9 cellular contexts compared by ENCODE assay signal in genomic region chr16:67028167-67028554, GRCh38. TPM values are rescaled to one million over a fixed set of nuclear protein-coding genes. Genes with fewer than 3 reads are reported as not detected.
A peak's percentile ranks its signal among the peaks of the same experiment; 100 is the strongest.
DNase-seq lines count a peak whose midpoint lies in the region; ATAC-seq, FAIRE-seq and TF ChIP-seq lines count a peak whose summit lies in the region.
"Had no signal": no experiment of that assay in that cellular context is flagged by ENCODE, and none has a peak within 500 bp of the region (broad histone marks: within the 10 kb centered on the region; RNA-seq: fewer than 3 reads in every experiment).

No MANE protein-coding gene starts in this region.

- no peak for TF ChIP-seq CTCF in GM23338 (conservative IDR thresholded peaks at IDR 0.05; ENCODE audit: low read depth in 2 of 2)
- TF ChIP-seq CTCF in WI38 (IDR thresholded peaks at IDR 0.05; ENCODE audit: low read depth, low read length): no peak
- TF ChIP-seq CTCF in left ventricle myocardium inferior (IDR thresholded peaks at IDR 0.05; ENCODE audit: borderline replicate concordance): no peak

- H3K27me3 ChIP-seq in GM23338 (ENCODE audit: insufficient read depth) (peaks cover 16% of the 10 kb centered on the region), left ventricle myocardium inferior (ENCODE audit: low read depth) (no peaks in the 10 kb centered on the region), skeletal muscle tissue (ENCODE audit: control insufficient read depth in 3 of 3, insufficient read depth in 3 of 3, low read length in 3 of 3) (no peaks in the 10 kb centered on the region)

- H3K36me3 Mint-ChIP-seq in GM23338 (ENCODE audit: low read depth): peaks cover 2% of the 10 kb centered on the region; the same call in 2 of the 3 replicates

- peaks cover 14% of the 10 kb centered on the region for H3K4me1 Mint-ChIP-seq in GM23338

- H3K79me2 ChIP-seq in GM23338 (replicated peaks; ENCODE audit: insufficient read depth): peaks cover 33% of the 10 kb centered on the region

- H3K4me1 ChIP-seq in GM23338 (ENCODE audit: insufficient read depth) (peaks cover 10% of the 10 kb centered on the region), left ventricle myocardium inferior (peaks cover 46% of the 10 kb centered on the region), skeletal muscle tissue (ENCODE audit: control insufficient read depth in 3 of 3, insufficient read depth in 3 of 3, low read length in 3 of 3) (peaks cover 14 to 27% (median 17%) of the 10 kb centered on the region in 3 donors)

- ATAC-seq in GM23338 (no peak), HG02970 (IDR thresholded peaks at IDR 0.05; ENCODE audit: low FRiP score, unreplicated experiment) (no peak)

- H3K4me3 Mint-ChIP-seq in GM23338: peak overlapping the region; percentile 78

- H3K36me3 ChIP-seq in GM23338 (ENCODE audit: insufficient read depth): no peaks in the 10 kb centered on the region
- H3K36me3 ChIP-seq in left ventricle myocardium inferior: peaks cover 8% of the 10 kb centered on the region
- H3K36me3 ChIP-seq in skeletal muscle tissue (ENCODE audit: control insufficient read depth in 3 of 3, insufficient read depth in 3 of 3, low read length in 3 of 3): peaks cover 0 to 2% (median 0%) of the 10 kb centered on the region in 3 donors

- H3K27ac ChIP-seq in GM23338 (ENCODE audit: low read depth) (no peak overlapping the region), left ventricle myocardium inferior (replicated peaks) (peak overlapping the region; percentile 99), skeletal muscle tissue (ENCODE audit: low read depth, low read length) (peak overlapping the region; percentile 96)

- H3K4me3 ChIP-seq in GM23338: peak overlapping the region; percentile 84
- H3K4me3 ChIP-seq in WI38 (ENCODE audit: low read depth, low read length): peak overlapping the region; percentile 67
- H3K4me3 ChIP-seq in left ventricle myocardium inferior: peak overlapping the region; percentile 99
- H3K4me3 ChIP-seq in skeletal muscle tissue (ENCODE audit: low read length in 3 of 3): peak overlapping the region; percentile 79 to 90 (median 89)

- H3F3A ChIP-seq in GM23338 (replicated peaks; ENCODE audit: low read depth): no peaks in the 10 kb centered on the region

- H2AFZ ChIP-seq in GM23338: peak overlapping the region; percentile 99

- intact Hi-C loops in left ventricle myocardium inferior (cut with micrococcal nuclease): no loop called here

- H3K9me2 ChIP-seq in GM23338 (ENCODE audit: insufficient read depth): no peaks in the 10 kb centered on the region

- H3K9me3 ChIP-seq in left ventricle myocardium inferior (replicated peaks) (no peaks in the 10 kb centered on the region), skeletal muscle tissue (ENCODE audit: control insufficient read depth in 3 of 3, low read length in 3 of 3) (no peaks in the 10 kb centered on the region)

- peaks cover 14% of the 10 kb centered on the region for H3K27me3 Mint-ChIP-seq in GM23338 (ENCODE audit: insufficient read depth, low read depth, poor library complexity)

- H3K9ac ChIP-seq in skeletal muscle tissue (ENCODE audit: low read depth in 1 of 3, low read length in 3 of 3): peak overlapping the region; percentile 89 to 99 (median 90)

- H3K9me3 Mint-ChIP-seq in GM23338: no peaks in the 10 kb centered on the region

- no peak for FAIRE-seq in RCC 7860 (lab: Jason Lieb, UNC)
- FAIRE-seq: endometrium had no signal

- H3K27ac Mint-ChIP-seq in GM23338: peak overlapping the region; percentile 36; the same call in 1 of the 2 replicates

- peaks cover 23% of the 10 kb centered on the region for H4K20me1 ChIP-seq in GM23338 (replicated peaks; ENCODE audit: insufficient read depth)

- H3K4me2 ChIP-seq in GM23338: peak overlapping the region; percentile 90

- no peak for DNase-seq in GM23338 (ENCODE audit: low spot score)
- no peak for DNase-seq in left ventricle myocardium inferior
- no peak for DNase-seq in hepatic stellate cell (ENCODE audit: low spot score)
- DNase-seq in RCC 7860 (ENCODE audit: low spot score): no peak
- no peak for DNase-seq in activated gamma-delta T cell treated with Interleukin-2 at 50 U/mL for 16 hours

TF ChIP-seq in GM23338, 12 proteins besides CTCF, POLR2A, EP300 and RAD21:
- TF ChIP-seq REST (IDR thresholded peaks at IDR 0.05; ENCODE audit: unreplicated experiment): no peak
- no peak for TF ChIP-seq JUNB (IDR thresholded peaks at IDR 0.05; ENCODE audit: unreplicated experiment)
- TF ChIP-seq ZNF114 (CRISPR knock-in tag; IDR thresholded peaks at IDR 0.05): no peak
- no peak for TF ChIP-seq EZH2phosphoT487 (IDR thresholded peaks at IDR 0.05; ENCODE audit: unreplicated experiment)
- TF ChIP-seq ETS1 (IDR thresholded peaks at IDR 0.05): no peak

RNA-seq across cellular contexts. Expression of gene CBFB, which starts 0.8 kb away (rescaled TPM):
- total RNA-seq in GM23338 (2014; rRNA removed; shearing (Covaris generic)): 26.9 and 27.8 TPM in 2 replicates
- polyA plus RNA-seq in GM23338 (2016; fragmentation: Nextera tagmentation; extraction: Ambion mirVana): 26.1 and 31.0 TPM in 2 replicates
- 25.2 TPM for total RNA-seq in left ventricle myocardium inferior
- 33.9 TPM for total RNA-seq in skeletal muscle tissue

RNA-seq across cellular contexts. Expression of gene CES4A, which starts 39.8 kb away (rescaled TPM):
- total RNA-seq in GM23338 (2014; rRNA removed; shearing (Covaris generic)): 0.10 and 0.39 TPM in 2 replicates
- polyA plus RNA-seq in GM23338 (2016; fragmentation: Nextera tagmentation; extraction: Ambion mirVana): 0.16 and 0.42 TPM in 2 replicates
- total RNA-seq in left ventricle myocardium inferior (11.0 TPM), skeletal muscle tissue (1.0 TPM)
